In the genomic region with DNA sequence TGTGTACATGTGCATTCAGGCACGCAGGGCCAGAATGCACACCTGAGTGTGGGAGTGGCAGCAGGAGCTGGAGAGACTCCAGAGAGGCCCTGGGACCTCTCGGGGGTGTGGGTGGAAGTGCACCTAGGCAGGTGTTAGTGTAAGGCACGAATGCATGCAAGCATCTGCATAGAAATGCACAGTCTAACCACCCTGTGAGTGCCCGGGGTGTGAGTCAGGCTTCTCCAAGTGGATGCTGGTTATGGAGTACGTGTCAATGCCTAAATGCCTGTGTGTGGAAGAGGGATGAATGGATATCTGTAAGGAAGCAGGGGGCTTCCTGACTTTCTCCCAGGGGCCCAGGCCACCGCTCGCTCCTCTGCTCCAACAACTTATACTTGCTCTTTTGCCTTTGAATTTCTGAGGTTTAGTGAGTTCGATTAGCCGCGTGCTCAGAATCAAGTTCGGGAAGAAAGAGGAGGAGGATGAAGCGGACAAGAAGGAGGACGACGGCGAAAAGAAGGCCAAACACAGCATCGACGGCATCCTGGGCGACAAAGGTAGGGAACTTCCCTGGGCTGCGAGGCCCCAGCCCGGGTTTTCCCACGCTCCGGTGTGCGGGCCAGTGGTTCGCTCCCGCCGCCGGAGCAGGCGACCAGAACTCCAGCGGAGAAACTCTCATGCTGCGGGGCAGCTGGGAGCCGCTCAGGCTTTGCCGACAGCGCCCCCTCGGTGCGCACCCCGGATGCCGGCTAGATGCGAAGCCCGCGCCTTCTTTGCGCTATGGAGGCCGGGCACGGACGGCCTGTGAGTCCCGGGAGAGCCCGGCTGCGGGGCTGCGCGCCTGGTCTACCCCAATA, we compare ENCODE assay signal across 1 cellular context.
TF ChIP-seq lines count a peak whose summit lies in the region.

No MANE protein-coding gene starts in this region.

TF ChIP-seq in GM12878, 131 proteins besides CTCF, POLR2A, EP300 and RAD21:
- TF ChIP-seq TCF7 (IDR thresholded peaks at IDR 0.05; ENCODE audit: borderline replicate concordance) (no peak), CREB1 (IDR thresholded peaks at IDR 0.05; ENCODE audit: low read depth) (no peak), NFXL1 (IDR thresholded peaks at IDR 0.05; ENCODE audit: borderline replicate concordance) (no peak), SUZ12 (IDR thresholded peaks at IDR 0.05; ENCODE audit: unreplicated experiment) (peak; percentile 65), LARP7 (IDR thresholded peaks at IDR 0.05) (no peak)
